ENCODE assay signal across 10 cellular contexts in genomic region chr19:55254625-55254977, GRCh38. TPM values are rescaled to one million over a fixed set of nuclear protein-coding genes. Genes with fewer than 3 reads are reported as not detected.
DNase-seq lines count a peak whose midpoint lies in the region; ATAC-seq and TF ChIP-seq lines count a peak whose summit lies in the region.
"Had no signal": no experiment of that assay in that cellular context is flagged by ENCODE, and none has a peak within 500 bp of the region (broad histone marks: within the 10 kb centered on the region; RNA-seq: fewer than 3 reads in every experiment).

No MANE protein-coding gene starts in this region.

- TF ChIP-seq EP300 in SK-N-SH (IDR thresholded peaks at IDR 0.05; ENCODE audit: borderline replicate concordance in 1 of 2, low read depth in 1 of 2, low read length in 1 of 2) = no peak

- H3K9me3 ChIP-seq in SK-N-SH = no peaks in the 10 kb centered on the region
- H3K9me3 ChIP-seq in iPS-15b (ENCODE audit: control insufficient read depth, insufficient read depth, low read length) = no peaks in the 10 kb centered on the region

- H3K4me1 Mint-ChIP-seq in activated B cell treated with CpG ODN at 0.5 μM for 24 hours (peaks cover 89% of the 10 kb centered on the region), HFFc6 (ENCODE audit: low read depth) (peaks cover 53% of the 10 kb centered on the region)

- H3K36me3 Mint-ChIP-seq in activated B cell treated with CpG ODN at 0.5 μM for 24 hours (ENCODE audit: low read depth) = peaks cover 39% of the 10 kb centered on the region
- peaks cover 20% of the 10 kb centered on the region; the same call in 1 of the 2 replicates for H3K36me3 Mint-ChIP-seq in HFFc6 (ENCODE audit: low read depth)

- H4K20me1 ChIP-seq in SK-N-SH (ENCODE audit: insufficient read depth) = peaks cover 86% of the 10 kb centered on the region

- CTCF ChIA-PET in SK-N-SH (lab: Yijun Ruan, JAX) (interaction anchor here (0.9 to 2.3 kb wide), 6 partner anchors 10 to 163 kb away, joined by 3 to 6 read pairs (median 4); partner anchors contain the start of gene TMEM86B), activated B cell treated with CpG ODN at 0.5 μM for 24 hours (lab: Charles Lee) (interaction anchor here (0.6 to 3.6 kb wide), 10 partner anchors 22 to 350 kb away, joined by 3 to 16 read pairs (median 4); partner anchors contain the start of genes HSPBP1 and KMT5C)

- H3F3A ChIP-seq in SK-N-SH (replicated peaks; ENCODE audit: insufficient read depth) = no peaks in the 10 kb centered on the region

- H3K27me3 ChIP-seq in SK-N-SH (ENCODE audit: insufficient read depth) = no peaks in the 10 kb centered on the region
- no peaks in the 10 kb centered on the region for H3K27me3 ChIP-seq in iPS-15b (ENCODE audit: control insufficient read depth, insufficient read depth, low read length)
- H3K27me3 ChIP-seq: brain microvascular endothelial cell had no signal

- WGBS in SK-N-SH (ENCODE audit: low lambda C conversion rate) = 93% methylated on average over 3 of the region's 6 CpGs

- H3K27me3 Mint-ChIP-seq in activated B cell treated with CpG ODN at 0.5 μM for 24 hours (no peaks in the 10 kb centered on the region), HFFc6 (ENCODE audit: insufficient read depth) (no peaks in the 10 kb centered on the region; the same call in none of the 2 replicates)

- H3K27ac Mint-ChIP-seq in activated B cell treated with CpG ODN at 0.5 μM for 24 hours = peak overlapping the region; percentile 100
- no peak overlapping the region for H3K27ac Mint-ChIP-seq in HFFc6

- H3K4me1 ChIP-seq in SK-N-SH (ENCODE audit: control insufficient read depth in 1 of 2, insufficient read depth in 2 of 2, low read depth in 1 of 2, low read length in 1 of 2) = peaks cover 13 to 22% of the 10 kb centered on the region in 2 experiments; a peak in 3 of 4 replicates
- peaks cover 6% of the 10 kb centered on the region for H3K4me1 ChIP-seq in iPS-15b (ENCODE audit: control insufficient read depth, insufficient read depth, low read length)

- H3K4me3 ChIP-seq in SK-N-SH (ENCODE audit: low read depth in 2 of 2, low read length in 1 of 2) (no peak overlapping the region), iPS-15b (ENCODE audit: low read depth, low read length) (no peak overlapping the region)
- H3K4me3 ChIP-seq: SK-N-MC had no signal

- H3K4me3 Mint-ChIP-seq in activated B cell treated with CpG ODN at 0.5 μM for 24 hours = peak overlapping the region; percentile 98
- no peak overlapping the region for H3K4me3 Mint-ChIP-seq in HFFc6

- no peak overlapping the region for H2AFZ ChIP-seq in SK-N-SH (ENCODE audit: low read depth)

- no peaks in the 10 kb centered on the region for H3K9me3 Mint-ChIP-seq in activated B cell treated with CpG ODN at 0.5 μM for 24 hours
- H3K9me3 Mint-ChIP-seq in HFFc6 = no peaks in the 10 kb centered on the region

- H3K9me2 ChIP-seq in SK-N-SH = no peaks in the 10 kb centered on the region

- intact Hi-C loops in activated B cell treated with CpG ODN at 0.5 μM for 24 hours (cut with micrococcal nuclease) = loop anchor here (1.0 to 10.0 kb wide), 5 partner anchors 37 to 388 kb away; partner anchors contain the start of genes KMT5C, RPL28, ZNF524 and ZNF580

- POLR2A ChIA-PET in SK-N-SH (lab: Yijun Ruan, JAX) (interaction anchor here (1.0 to 1.4 kb wide), 3 partner anchors 47 to 89 kb away, joined by 3 to 4 read pairs (median 3); partner anchors contain the start of gene KMT5C), activated B cell treated with CpG ODN at 0.5 μM for 24 hours (lab: Charles Lee) (interaction anchor here (0.5 to 12.3 kb wide), 23 partner anchors 10 to 1139 kb away, joined by 3 to 277 read pairs (median 5); partner anchors contain the start of genes BRSK1, FIZ1, HSPBP1 and ISOC2)

- no peak for TF ChIP-seq CTCF in SK-N-SH (IDR thresholded peaks at IDR 0.05)
- no peak for TF ChIP-seq CTCF in activated B cell treated with CpG ODN at 0.5 μM for 24 hours (IDR thresholded peaks at IDR 0.05)
- TF ChIP-seq CTCF in HFFc6 (IDR thresholded peaks at IDR 0.05) = no peak

- 0 out of 2 replicates have a peak overlapping the region, but pooled peaks have one; percentile 96 for H3K4me2 ChIP-seq in SK-N-SH

- H3K36me3 ChIP-seq in SK-N-SH (replicated peaks in 1 of 2; ENCODE audit: control insufficient read depth in 1 of 2, insufficient read depth in 2 of 2, low read length in 1 of 2) (peaks cover 0 to 4% of the 10 kb centered on the region in 2 experiments), iPS-15b (ENCODE audit: control insufficient read depth, insufficient read depth, low read length) (no peaks in the 10 kb centered on the region)
- H3K36me3 ChIP-seq: brain microvascular endothelial cell had no signal

- peaks cover 91% of the 10 kb centered on the region for H3K79me2 ChIP-seq in SK-N-SH (ENCODE audit: insufficient read depth)

- DNase-seq in SK-N-SH (no peak), activated B cell treated with CpG ODN at 0.5 μM for 24 hours (no peak), substantia nigra (lab: John Stamatoyannopoulos, UW) (peak in 1 of 49 donors; percentile 8), superior temporal gyrus (ENCODE audit: extremely low spot score) (no peak), HFFc6 (no peak)
- DNase-seq: brain microvascular endothelial cell had no signal

- H3K9ac ChIP-seq in SK-N-SH (no peak overlapping the region), iPS-15b (ENCODE audit: low read depth, low read length) (peak overlapping the region; percentile 37)

- H3K27ac ChIP-seq in SK-N-SH (ENCODE audit: low read depth in 2 of 2, low read length in 1 of 2) (no peak overlapping the region), substantia nigra (ENCODE audit: low read depth, low read length, poor library complexity, severe bottlenecking) (peak overlapping the region; percentile 56)
- H3K27ac ChIP-seq: brain microvascular endothelial cell, SK-N-MC had no signal

- no peak for TF ChIP-seq RAD21 in SK-N-SH (IDR thresholded peaks at IDR 0.05; ENCODE audit: low read length)

- no peak for ATAC-seq in SK-N-SH treated with all-trans-retinoic acid at 6 μM for 48 hours
- no peak for ATAC-seq in activated B cell treated with CpG ODN at 0.5 μM for 24 hours (ENCODE audit: low read depth)
- ATAC-seq in GM18498 (IDR thresholded peaks at IDR 0.05; ENCODE audit: unreplicated experiment) = no peak

TF ChIP-seq in SK-N-SH, 30 proteins besides CTCF, POLR2A, EP300 and RAD21 (continues in another document):
- no peak for TF ChIP-seq MXI1 (IDR thresholded peaks at IDR 0.05; ENCODE audit: low read depth, low read length)
- no peak for TF ChIP-seq EZH2phosphoT487 (IDR thresholded peaks at IDR 0.05; ENCODE audit: borderline replicate concordance, low read depth)
- TF ChIP-seq USF1 (IDR thresholded peaks at IDR 0.05; ENCODE audit: borderline replicate concordance, low read depth) = no peak
- TF ChIP-seq TEAD4 (IDR thresholded peaks at IDR 0.05; ENCODE audit: borderline replicate concordance, insufficient read depth) = no peak

RNA-seq across cellular contexts. Expression of gene PPP6R1, which starts 4.2 kb away (rescaled TPM):
- 44.9 and 47.8 TPM in 2 replicates for polyA plus RNA-seq in SK-N-SH (2012; rRNA removed)
- polyA plus RNA-seq in SK-N-SH (2012; cell fraction: cytosol; rRNA removed) = 23.6 and 36.5 TPM in 2 replicates
- 89.2 and 89.5 TPM in 2 replicates for polyA plus RNA-seq in SK-N-SH (2012; cell fraction: nucleus; rRNA removed)
- total RNA-seq in activated B cell treated with CpG ODN at 0.5 μM for 24 hours = 203 and 220 TPM in 2 replicates
- total RNA-seq in HFFc6 (2021; fragmentation: NEBNext Ultra II Directional; extraction: Animal tissue kit (Norgen Biotek cat#: 25700)) = 10 to 100 TPM; 85.8 to 93.7 (median 88.9) TPM

RNA-seq across cellular contexts. Expression of gene HSPBP1, which starts 25.3 kb away (rescaled TPM):
- 51.7 and 55.4 TPM in 2 replicates for polyA plus RNA-seq in SK-N-SH (2012; rRNA removed)
- 21.5 and 38.1 TPM in 2 replicates for polyA plus RNA-seq in SK-N-SH (2012; cell fraction: cytosol; rRNA removed)
- 42.7 and 50.6 TPM in 2 replicates for polyA plus RNA-seq in SK-N-SH (2012; cell fraction: nucleus; rRNA removed)
- 32.2 and 32.9 TPM in 2 replicates for total RNA-seq in activated B cell treated with CpG ODN at 0.5 μM for 24 hours
- 10 to 100 TPM; 37.5 to 43.1 (median 42.5) TPM for total RNA-seq in HFFc6 (2021; fragmentation: NEBNext Ultra II Directional; extraction: Animal tissue kit (Norgen Biotek cat#: 25700))

RNA-seq across cellular contexts. Expression of gene TMEM86B, which starts 26.0 kb away (rescaled TPM):
- polyA plus RNA-seq in SK-N-SH (2012; rRNA removed) = 2.0 and 3.0 TPM in 2 replicates
- polyA plus RNA-seq in SK-N-SH (2012; cell fraction: cytosol; rRNA removed) = 0.64 and 1.2 TPM in 2 replicates
- 17.1 and 28.6 TPM in 2 replicates for polyA plus RNA-seq in SK-N-SH (2012; cell fraction: nucleus; rRNA removed)
- 12.6 and 14.8 TPM in 2 replicates for total RNA-seq in activated B cell treated with CpG ODN at 0.5 μM for 24 hours
- total RNA-seq in HFFc6 (2021; fragmentation: NEBNext Ultra II Directional; extraction: Animal tissue kit (Norgen Biotek cat#: 25700)) = 1 to 10 TPM; 1.8 to 2.7 (median 2.0) TPM

RNA-seq across cellular contexts. Expression of gene BRSK1, which starts 29.2 kb away (rescaled TPM):
- 32.2 and 49.7 TPM in 2 replicates for polyA plus RNA-seq in SK-N-SH (2012; rRNA removed)
- polyA plus RNA-seq in SK-N-SH (2012; cell fraction: cytosol; rRNA removed) = 23.5 and 24.1 TPM in 2 replicates
- polyA plus RNA-seq in SK-N-SH (2012; cell fraction: nucleus; rRNA removed) = 150 and 318 TPM in 2 replicates
- 1.3 and 2.7 TPM in 2 replicates for total RNA-seq in activated B cell treated with CpG ODN at 0.5 μM for 24 hours
- total RNA-seq in HFFc6 (2021; fragmentation: NEBNext Ultra II Directional; extraction: Animal tissue kit (Norgen Biotek cat#: 25700)) = 10 to 100 TPM; 10.9 to 12.0 (median 11.3) TPM

RNA-seq across cellular contexts. Expression of gene PTPRH, which starts 45.3 kb away (rescaled TPM):
- polyA plus RNA-seq in SK-N-SH (2012; rRNA removed) = 0.86 and 1.1 TPM in 2 replicates
- 0.21 and 0.84 TPM in 2 replicates for polyA plus RNA-seq in SK-N-SH (2012; cell fraction: cytosol; rRNA removed)
- 1.5 and 1.9 TPM in 2 replicates for polyA plus RNA-seq in SK-N-SH (2012; cell fraction: nucleus; rRNA removed)
- total RNA-seq in activated B cell treated with CpG ODN at 0.5 μM for 24 hours = not detected in 2 replicates
- total RNA-seq in HFFc6 (2021; fragmentation: NEBNext Ultra II Directional; extraction: Animal tissue kit (Norgen Biotek cat#: 25700)) = 1 to 10 TPM in 1 of 6 experiments, under 1 TPM in 5; 0.45 to 1.0 (median 0.59) TPM
